15 cellular contexts compared by ENCODE assay signal in the genomic region with DNA sequence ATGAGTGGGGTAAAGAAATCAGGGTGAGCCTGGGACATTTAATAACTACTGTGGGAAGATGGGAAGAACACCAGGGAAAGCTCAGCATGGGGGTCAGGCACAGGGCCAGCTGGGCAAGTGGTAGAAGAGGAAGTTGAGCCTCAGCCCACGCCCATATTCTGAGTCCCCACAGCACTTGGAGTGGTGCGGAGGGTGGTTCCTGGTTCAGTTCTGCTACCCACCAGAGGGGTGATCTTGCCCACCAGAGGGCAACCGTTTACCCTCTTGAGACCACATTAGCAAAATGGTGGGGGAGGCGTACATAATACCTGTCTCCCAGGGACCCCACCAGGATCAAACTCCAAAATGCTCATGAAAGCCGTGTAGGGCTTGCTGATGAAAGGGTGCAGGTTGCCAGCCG. TPM values are rescaled to one million over a fixed set of nuclear protein-coding genes. Genes with fewer than 3 reads are reported as not detected.
DNase-seq lines count a peak whose midpoint lies in the region; ATAC-seq, FAIRE-seq and TF ChIP-seq lines count a peak whose summit lies in the region.
"Had no signal": no experiment of that assay in that cellular context is flagged by ENCODE, and none has a peak within 500 bp of the region (broad histone marks: within the 10 kb centered on the region; RNA-seq: fewer than 3 reads in every experiment).

No MANE protein-coding gene starts in this region.

- H3K4me1 ChIP-seq in H1 (replicated peaks in 1 of 4; ENCODE audit: control insufficient read depth in 3 of 4, insufficient read depth in 4 of 4, low read length in 3 of 4) (peaks cover 4 to 30% (median 20%) of the 10 kb centered on the region in 4 experiments), neuronal stem cell (ENCODE audit: control insufficient read depth in 2 of 2, insufficient read depth in 1 of 2, low read depth in 1 of 2, low read length in 2 of 2) (peaks cover 24 to 59% of the 10 kb centered on the region in 2 donors), prostate gland (replicated peaks) (no peaks in the 10 kb centered on the region)

- 83% methylated on average over 6 of the region's 6 CpGs; no CpG with 5 or more reads in 1 of the 2 experiments for WGBS in H1 (ENCODE audit: extremely low coverage in 1 of 2, insufficient coverage in 1 of 2, insufficient read length in 1 of 2, insufficient replicate concordance in 2 of 2, low coverage in 1 of 2, low lambda C conversion rate in 2 of 2, missing lambda C conversion rate in 1 of 2), 2 experiments
- no CpG with 5 or more reads among the region's 6 CpGs for WGBS in neuronal stem cell (ENCODE audit: extremely low coverage in 2 of 2, insufficient read length in 2 of 2, insufficient replicate concordance in 1 of 2), 2 donors
- 94% methylated on average over 6 of the region's 6 CpGs for WGBS in prostate gland

- H2BK15ac ChIP-seq in H1 (ENCODE audit: low read length) = no peak overlapping the region
- H2BK15ac ChIP-seq in neuronal stem cell (ENCODE audit: low read length) = no peak overlapping the region

- H4K8ac ChIP-seq in H1 (ENCODE audit: extremely low read depth, insufficient read depth, low read length) (peak overlapping the region; percentile 23; the same call in 1 of the 2 replicates), neuronal stem cell (ENCODE audit: low read depth, low read length) (no peak overlapping the region)

- TF ChIP-seq RAD21 in H1 (IDR thresholded peaks at IDR 0.05 in 1 of 2, conservative IDR thresholded peaks at IDR 0.05 in 1 of 2; ENCODE audit: low read depth in 2 of 2, low read length in 2 of 2) = peak in 1 of 2 experiments; percentile 9; a peak in 1 of 4 replicates

- intact Hi-C loops in prostate gland (cut with DNase I) = loop anchor here (5.0 kb wide), 1 partner anchor 449 kb away; the partner anchor contains the start of gene SLC4A8

- H4K91ac ChIP-seq in H1 (replicated peaks; ENCODE audit: insufficient read length, low read length) = no peak overlapping the region
- no peak overlapping the region for H4K91ac ChIP-seq in neuronal stem cell (ENCODE audit: low read depth, low read length, poor library complexity)

- H3K9ac ChIP-seq in H1 (replicated peaks in 1 of 4; ENCODE audit: extremely low read depth in 1 of 4, low read depth in 3 of 4, low read length in 3 of 4) = no peak overlapping the region
- H3K9ac ChIP-seq in neuronal stem cell (ENCODE audit: low read depth, low read length, poor library complexity) = no peak overlapping the region
- H3K9ac ChIP-seq: parathyroid adenoma had no signal

- H2BK20ac ChIP-seq in H1 (ENCODE audit: low read length) = no peak overlapping the region; the same call in 1 of the 2 replicates

- no peaks in the 10 kb centered on the region for H4K20me1 ChIP-seq in H1 (replicated peaks in 1 of 2; ENCODE audit: control insufficient read depth in 1 of 2, insufficient read depth in 2 of 2, low read length in 2 of 2)

- POLR2A ChIA-PET in H1 (lab: Charles Lee; ENCODE audit: partially characterized antibody) = interaction anchor here (2.5 to 11.2 kb wide), 2 partner anchors 8 to 18 kb away, joined by 15 to 107 read pairs; partner anchors contain the start of gene FIGNL2

- CTCF ChIA-PET in H1 (lab: Charles Lee; ENCODE audit: partially characterized antibody) = interaction anchor here (1.0 to 10.6 kb wide), 15 partner anchors 9 to 340 kb away, joined by 3 to 139 read pairs (median 14); partner anchors contain the start of gene ANKRD33

- H2BK120ac ChIP-seq in H1 (replicated peaks; ENCODE audit: low read depth, low read length) (no peak overlapping the region), neuronal stem cell (ENCODE audit: low read depth, low read length) (no peak overlapping the region)

- H2AFZ ChIP-seq in H1 (ENCODE audit: low read length) (no peak overlapping the region), neuronal stem cell (ENCODE audit: low read length) (no peak overlapping the region)
- H2AFZ ChIP-seq: hepatocyte, parathyroid adenoma had no signal

- H2BK12ac ChIP-seq in H1 (ENCODE audit: low read depth, low read length) (no peak overlapping the region), neuronal stem cell (ENCODE audit: low read length) (no peak overlapping the region)

- H3K4me3 ChIP-seq in H1 (ENCODE audit: extremely low read depth in 1 of 4, insufficient read depth in 2 of 4, low read depth in 3 of 4, low read length in 4 of 4) = no peak overlapping the region
- H3K4me3 ChIP-seq in neuronal stem cell (ENCODE audit: low read length in 2 of 2) = no peak overlapping the region
- no peak overlapping the region for H3K4me3 ChIP-seq in prostate gland
- H3K4me3 ChIP-seq: hepatocyte, transverse colon had no signal

- no peak overlapping the region for H4K5ac ChIP-seq in H1 (ENCODE audit: insufficient read length, low read depth, low read length)

- no peak overlapping the region; the same call in 1 of the 2 replicates for H2AK5ac ChIP-seq in H1 (ENCODE audit: low read depth, low read length)
- H2AK5ac ChIP-seq in neuronal stem cell (ENCODE audit: low read depth, low read length) = peak overlapping the region; percentile 80

- H3K27me3 ChIP-seq in H1 (replicated peaks in 1 of 4; ENCODE audit: control insufficient read depth in 3 of 4, extremely low read depth in 1 of 4, insufficient read depth in 3 of 4, low read length in 3 of 4) (peaks cover 0 to 29% (median 24%) of the 10 kb centered on the region in 4 experiments; a peak in 6 of 7 replicates), neuronal stem cell (ENCODE audit: control insufficient read depth in 3 of 3, insufficient read depth in 3 of 3, low read depth in 1 of 3, low read length in 3 of 3) (peaks cover 0 to 42% (median 0%) of the 10 kb centered on the region in 3 experiments), prostate gland (replicated peaks; ENCODE audit: insufficient read depth) (peaks cover 11% of the 10 kb centered on the region)

- no peaks in the 10 kb centered on the region for H3K79me1 ChIP-seq in H1 (ENCODE audit: low read depth, low read length)
- no peaks in the 10 kb centered on the region for H3K79me1 ChIP-seq in neuronal stem cell (ENCODE audit: low read depth, low read length)

- H2BK5ac ChIP-seq in H1 (ENCODE audit: low read depth, low read length) (no peak overlapping the region), neuronal stem cell (ENCODE audit: low read length) (no peak overlapping the region)

- H3K14ac ChIP-seq in H1 (ENCODE audit: insufficient read length) (no peak overlapping the region), neuronal stem cell (ENCODE audit: low read length) (no peak overlapping the region)

- H3K27ac ChIP-seq in H1 (ENCODE audit: low read depth, low read length) (no peak overlapping the region), neuronal stem cell (replicated peaks; ENCODE audit: low read length) (no peak overlapping the region), prostate gland (no peak overlapping the region)
- H3K27ac ChIP-seq: hepatocyte, parathyroid adenoma, transverse colon had no signal

- H3K9me3 ChIP-seq in H1 (ENCODE audit: insufficient read depth in 2 of 2, low read depth in 1 of 2, low read length in 1 of 2) (no peaks in the 10 kb centered on the region), neuronal stem cell (replicated peaks in 1 of 2; ENCODE audit: control insufficient read depth in 2 of 2, insufficient read depth in 1 of 2, low read depth in 1 of 2, low read length in 2 of 2) (peaks cover 0 to 2% of the 10 kb centered on the region in 2 donors), prostate gland (no peaks in the 10 kb centered on the region)
- H3K9me3 ChIP-seq: transverse colon had no signal

- no peak overlapping the region for H3K56ac ChIP-seq in H1 (replicated peaks; ENCODE audit: insufficient read length, low read depth, low read length)

- H3K18ac ChIP-seq in H1 (ENCODE audit: extremely low read depth, low read length) (no peak overlapping the region), neuronal stem cell (ENCODE audit: low read length) (no peak overlapping the region)

- no peaks in the 10 kb centered on the region for H3K36me3 ChIP-seq in H1 (ENCODE audit: control insufficient read depth in 2 of 4, insufficient read depth in 4 of 4, low read length in 3 of 4)
- H3K36me3 ChIP-seq in neuronal stem cell (replicated peaks in 1 of 2; ENCODE audit: control insufficient read depth in 2 of 2, insufficient read depth in 2 of 2, low read length in 2 of 2) = no peaks in the 10 kb centered on the region
- H3K36me3 ChIP-seq in prostate gland = no peaks in the 10 kb centered on the region
- H3K36me3 ChIP-seq: transverse colon had no signal

- no peak overlapping the region for H3K4ac ChIP-seq in H1 (replicated peaks; ENCODE audit: insufficient read length, low read depth, low read length)
- H3K4ac ChIP-seq in neuronal stem cell (ENCODE audit: low read length) = no peak overlapping the region

- no peak overlapping the region for H3K4me2 ChIP-seq in H1 (ENCODE audit: insufficient read depth in 1 of 2, low read depth in 2 of 2, low read length in 2 of 2)
- H3K4me2 ChIP-seq in neuronal stem cell (ENCODE audit: insufficient read depth, low read length, poor library complexity, severe bottlenecking) = no peak overlapping the region
- H3K4me2 ChIP-seq: hepatocyte had no signal

- TF ChIP-seq EP300 in H1 (IDR thresholded peaks at IDR 0.05; ENCODE audit: borderline replicate concordance in 1 of 2, low read depth in 2 of 2, low read length in 2 of 2) = no peak

- DNase-seq in NCI-H524 (lab: John Stamatoyannopoulos, UW) = peak; percentile 14 to 30
- DNase-seq in NCI-H524 treated with DMSO at 0.1 percent for 48 hours (lab: John Stamatoyannopoulos, UW) = no peak
- peak; percentile 27 for DNase-seq in NAMALWA (ENCODE audit: low spot score)
- no peak for DNase-seq in H1 (ENCODE audit: low read depth in 1 of 2, low spot score in 2 of 2)
- no peak for DNase-seq in neuronal stem cell (ENCODE audit: low spot score)
- no peak for DNase-seq in prostate gland (ENCODE audit: low spot score)
- DNase-seq in kidney glomerular epithelial cell (lab: John Stamatoyannopoulos, UW) = no peak
- DNase-seq: 8988T, NCI-H226, transverse colon had no signal

- no peak for TF ChIP-seq POLR2A in H1 (IDR thresholded peaks at IDR 0.05; ENCODE audit: control extremely low read depth in 1 of 2, low read depth in 2 of 2, low read length in 2 of 2)
- TF ChIP-seq POLR2A in prostate gland (IDR thresholded peaks at IDR 0.05) = no peak

- FAIRE-seq in H1 (lab: Jason Lieb, UNC) = no peak

- no peaks in the 10 kb centered on the region for H3K79me2 ChIP-seq in H1 (ENCODE audit: control insufficient read depth in 1 of 2, insufficient read depth in 2 of 2, low read length in 2 of 2)
- H3K79me2 ChIP-seq: hepatocyte, parathyroid adenoma had no signal

- no peak overlapping the region for H3K23ac ChIP-seq in H1 (ENCODE audit: insufficient read length)
- no peak overlapping the region for H3K23ac ChIP-seq in neuronal stem cell (ENCODE audit: low read depth, low read length, poor library complexity)

- ATAC-seq in GM19452 (IDR thresholded peaks at IDR 0.05; ENCODE audit: unreplicated experiment) = no peak

- TF ChIP-seq CTCF in H1 (IDR thresholded peaks at IDR 0.05; ENCODE audit: control extremely low read depth in 1 of 3, insufficient read depth in 1 of 3, low read depth in 1 of 3, low read length in 3 of 3) (peak in 2 of 3 experiments; percentile 6 to 31; a peak in 3 of 4 replicates), prostate gland (IDR thresholded peaks at IDR 0.05) (no peak)

- peaks cover 12% of the 10 kb centered on the region; the same call in 1 of the 2 replicates for H3K23me2 ChIP-seq in H1 (ENCODE audit: low read depth, low read length)

RNA-seq across cellular contexts. Expression of gene ANKRD33, which starts 16.8 kb away (rescaled TPM):
- total RNA-seq in H1 (2021; fragmentation: NEBNext Ultra II Directional; extraction: Animal tissue kit (Norgen Biotek cat#: 25700)) = 0.19 and 0.41 TPM in 2 replicates
- 0.53 and 1.5 TPM in 2 replicates for polyA plus RNA-seq in H1 (2011; rRNA removed)
- polyA plus RNA-seq in H1 (2011; cell fraction: cytosol; rRNA removed) = 1.1 TPM
- 8.7 TPM for polyA plus RNA-seq in H1 (2011; cell fraction: nucleus; rRNA removed)
- 0.53 to 1.1 TPM (median 0.62 TPM) in 4 replicates for polyA plus RNA-seq in H1 (2012, experiment 1 of 2)
- 0.39 TPM for polyA plus RNA-seq in H1 (2012, experiment 2 of 2)
- polyA plus RNA-seq in H1 (2013, experiment 1 of 2) = 0.34 TPM
- polyA plus RNA-seq in H1 (2013, experiment 2 of 2) = 0.57 TPM
- polyA minus RNA-seq in H1 (2011; rRNA and poly(A)+ RNA removed) = 0.34 and 0.73 TPM in 2 replicates
- polyA minus RNA-seq in H1 (2011; cell fraction: cytosol; rRNA and poly(A)+ RNA removed) = not detected
- 3.4 TPM for polyA minus RNA-seq in H1 (2011; cell fraction: nucleus; rRNA and poly(A)+ RNA removed)
- 0.29 TPM for polyA plus RNA-seq in neuronal stem cell (2013, experiment 1 of 2)
- polyA plus RNA-seq in neuronal stem cell (2013, experiment 2 of 2) = 0.32 TPM
- not detected for total RNA-seq in prostate gland
- total RNA-seq: hepatocyte, lung microvascular endothelial cell, transverse colon had no signal
- polyA plus RNA-seq: esophagus had no signal

RNA-seq across cellular contexts. Expression of gene FIGNL2, which starts 22.6 kb away (rescaled TPM):
- 6.5 and 7.5 TPM in 2 replicates for total RNA-seq in H1 (2021; fragmentation: NEBNext Ultra II Directional; extraction: Animal tissue kit (Norgen Biotek cat#: 25700))
- 7.1 and 10.9 TPM in 2 replicates for polyA plus RNA-seq in H1 (2011; rRNA removed)
- 6.7 TPM for polyA plus RNA-seq in H1 (2011; cell fraction: cytosol; rRNA removed)
- polyA plus RNA-seq in H1 (2011; cell fraction: nucleus; rRNA removed) = 12.7 TPM
- polyA plus RNA-seq in H1 (2012, experiment 1 of 2) = 4.7 to 5.7 TPM (median 5.2 TPM) in 4 replicates
- polyA plus RNA-seq in H1 (2012, experiment 2 of 2) = 4.7 TPM
- polyA plus RNA-seq in H1 (2013, experiment 1 of 2) = 2.7 TPM
- polyA plus RNA-seq in H1 (2013, experiment 2 of 2) = 2.2 TPM
- polyA minus RNA-seq in H1 (2011; rRNA and poly(A)+ RNA removed) = 3.0 and 6.3 TPM in 2 replicates
- 7.0 TPM for polyA minus RNA-seq in H1 (2011; cell fraction: cytosol; rRNA and poly(A)+ RNA removed)
- 11.2 TPM for polyA minus RNA-seq in H1 (2011; cell fraction: nucleus; rRNA and poly(A)+ RNA removed)
- polyA plus RNA-seq in neuronal stem cell (2013, experiment 1 of 2) = 28.1 TPM
- polyA plus RNA-seq in neuronal stem cell (2013, experiment 2 of 2) = 28.7 TPM
- 1 to 10 TPM in 1 of 2 donors, under 1 TPM in 1; 0.46 to 1.4 TPM for total RNA-seq in prostate gland
- total RNA-seq: transverse colon had no signal

RNA-seq across cellular contexts. Expression of gene ACVRL1, which starts 36.2 kb away (rescaled TPM):
- total RNA-seq in H1 (2021; fragmentation: NEBNext Ultra II Directional; extraction: Animal tissue kit (Norgen Biotek cat#: 25700)) = 0.09 TPM in 1 of 2 replicates, not detected in the other
- polyA plus RNA-seq in H1 (2011; rRNA removed) = 0.35 and 0.50 TPM in 2 replicates
- 0.54 TPM for polyA plus RNA-seq in H1 (2011; cell fraction: cytosol; rRNA removed)
- polyA plus RNA-seq in H1 (2011; cell fraction: nucleus; rRNA removed) = 1.2 TPM
- polyA plus RNA-seq in H1 (2012, experiment 1 of 2) = 0.59 to 0.90 TPM (median 0.84 TPM) in 4 replicates
- polyA plus RNA-seq in H1 (2012, experiment 2 of 2) = 0.10 TPM
- 0.39 TPM for polyA plus RNA-seq in H1 (2013, experiment 1 of 2)
- polyA plus RNA-seq in H1 (2013, experiment 2 of 2) = 0.24 TPM
- polyA minus RNA-seq in H1 (2011; rRNA and poly(A)+ RNA removed) = 0.39 and 0.82 TPM in 2 replicates
- not detected for polyA minus RNA-seq in H1 (2011; cell fraction: cytosol; rRNA and poly(A)+ RNA removed)
- 1.4 TPM for polyA minus RNA-seq in H1 (2011; cell fraction: nucleus; rRNA and poly(A)+ RNA removed)
- 0.21 TPM for polyA plus RNA-seq in neuronal stem cell (2013, experiment 1 of 2)
- 0.24 TPM for polyA plus RNA-seq in neuronal stem cell (2013, experiment 2 of 2)
- total RNA-seq in prostate gland = 10 to 100 TPM; 31.1 to 34.8 TPM

Comparison
In these comparisons a context has a peak if more than half of its experiments do, and no peak if none do; other contexts are left out.
1. DNase-seq: peak in NCI-H524 (2 of 2) and NAMALWA (single experiment); none in NCI-H524 treated with DMSO at 0.1 percent for 48 hours (single experiment), H1 (0 of 2), neuronal stem cell (single experiment), prostate gland (single experiment) and kidney glomerular epithelial cell (single experiment).
2. CTCF ChIP-seq: peak in H1 (2 of 3); none in prostate gland (0 of 4).
3. RNA of gene ACVRL1, which starts 36.2 kb away (total RNA-seq): 31.1 to 34.8 TPM in prostate gland; 0.09 TPM in H1; every median in the first group is over 10 times any median in the second.